ENCODE assay signal across 8 cellular contexts in the genomic region with DNA sequence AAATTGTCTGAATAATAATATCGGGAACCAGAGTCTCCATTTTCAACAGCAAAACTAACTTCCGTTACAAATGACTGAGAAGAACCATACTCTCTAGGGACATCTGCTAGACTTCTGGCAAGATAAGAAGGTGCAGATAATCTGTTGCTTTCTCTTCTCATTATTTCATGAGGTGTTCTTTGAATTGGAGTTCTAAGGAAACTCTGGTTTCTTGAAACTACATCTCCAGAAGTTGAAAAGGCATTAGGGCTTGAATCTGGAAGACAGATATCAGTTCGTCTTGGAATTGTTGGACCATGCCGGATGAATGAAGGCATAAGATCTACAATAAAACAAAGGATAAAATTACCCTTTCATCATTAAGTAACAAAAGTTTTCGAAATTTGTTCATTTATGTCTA. TPM values are rescaled to one million over a fixed set of nuclear protein-coding genes. Genes with fewer than 3 reads are reported as not detected.
DNase-seq lines count a peak whose midpoint lies in the region; ATAC-seq, FAIRE-seq and TF ChIP-seq lines count a peak whose summit lies in the region.
"Not testable (repeated sequence)": the region's sequence is repeated elsewhere in the genome, so short reads cannot be mapped to it uniquely, and the experiment has no call there.

No MANE protein-coding gene starts in this region.

- H3K4me3 Mint-ChIP-seq in WTC11 (peak overlapping the region; percentile 35), memory B cell (peak overlapping the region; percentile 68)
- H3K4me3 Mint-ChIP-seq in stimulated activated memory B cell treated with anti-CD40 and anti-IgM and Interleukin-4, amounts not matched to agents 10 μg/mL and 1 μg/mL and 100 μg/mL, for 72 hours, result peak overlapping the region; percentile 43

- peaks cover 34% of the 10 kb centered on the region for H3K4me1 Mint-ChIP-seq in WTC11
- H3K4me1 Mint-ChIP-seq in memory B cell, result peaks cover 29% of the 10 kb centered on the region
- peaks cover 28% of the 10 kb centered on the region for H3K4me1 Mint-ChIP-seq in stimulated activated memory B cell treated with anti-CD40 and anti-IgM and Interleukin-4, amounts not matched to agents 10 μg/mL and 1 μg/mL and 100 μg/mL, for 72 hours

- dilution Hi-C loops in endothelial cell of umbilical vein (cut with MboI; ENCODE audit: extremely low pct_ligation_motif_present, low sequenced_read_pairs), result not testable (repeated sequence)

- H3K36me3 ChIP-seq in A673 (ENCODE audit: insufficient read depth, low read length, poor library complexity, severe bottlenecking); endothelial cell of umbilical vein (ENCODE audit: control insufficient read depth in 2 of 2, extremely low read depth in 1 of 2, insufficient read depth in 2 of 2, low read length in 2 of 2): not testable (repeated sequence)
- H3K36me3 ChIP-seq in Karpas-422 (ENCODE audit: insufficient read depth, low read length), result peaks cover 13% of the 10 kb centered on the region; the same call in 1 of the 2 replicates

- H3K9me3 Mint-ChIP-seq in WTC11; memory B cell; stimulated activated memory B cell treated with anti-CD40 and anti-IgM and Interleukin-4, amounts not matched to agents 10 μg/mL and 1 μg/mL and 100 μg/mL, for 72 hours: not testable (repeated sequence)

- POLR2A ChIA-PET in A673 (lab: Charles Lee; ENCODE audit: low non-redundant PET); WTC11 (lab: Charles Lee); endothelial cell of umbilical vein (lab: Charles Lee): not testable (repeated sequence)

- H3K4me1 ChIP-seq in A673 (ENCODE audit: insufficient read depth, low read length, poor library complexity, severe bottlenecking), result peaks cover 25% of the 10 kb centered on the region
- H3K4me1 ChIP-seq in Karpas-422 (ENCODE audit: low read length), result peaks cover 31% of the 10 kb centered on the region
- peaks cover 23% of the 10 kb centered on the region for H3K4me1 ChIP-seq in endothelial cell of umbilical vein (ENCODE audit: control insufficient read depth, extremely low read depth, insufficient read depth, low read length)

- H3K36me3 Mint-ChIP-seq in WTC11 (peaks cover 44% of the 10 kb centered on the region), memory B cell (peaks cover 26% of the 10 kb centered on the region)
- H3K36me3 Mint-ChIP-seq in stimulated activated memory B cell treated with anti-CD40 and anti-IgM and Interleukin-4, amounts not matched to agents 10 μg/mL and 1 μg/mL and 100 μg/mL, for 72 hours, result peaks cover 30% of the 10 kb centered on the region

- H3K79me2 ChIP-seq in Karpas-422 (ENCODE audit: low read length) (peaks cover 25% of the 10 kb centered on the region), endothelial cell of umbilical vein (ENCODE audit: control insufficient read depth, insufficient read depth, low read length) (peaks cover 35% of the 10 kb centered on the region)

- not testable (repeated sequence) for H3K27me3 Mint-ChIP-seq in WTC11 (ENCODE audit: low read depth); memory B cell; stimulated activated memory B cell treated with anti-CD40 and anti-IgM and Interleukin-4, amounts not matched to agents 10 μg/mL and 1 μg/mL and 100 μg/mL, for 72 hours

- H3K4me2 ChIP-seq in Karpas-422 (ENCODE audit: low read depth, low read length, poor library complexity, severe bottlenecking) (peak overlapping the region; percentile 91), endothelial cell of umbilical vein (ENCODE audit: insufficient read depth, low read length) (peak overlapping the region; percentile 87)

- not testable (repeated sequence) for TF ChIP-seq CTCF in A673 (conservative IDR thresholded peaks at IDR 0.05; ENCODE audit: low read depth, low read length); WTC11 (IDR thresholded peaks at IDR 0.05); endothelial cell of umbilical vein (IDR thresholded peaks at IDR 0.05; ENCODE audit: extremely low read depth in 1 of 2, insufficient read depth in 1 of 2, low read depth in 1 of 2, low read length in 2 of 2)

- H3K9me1 ChIP-seq in endothelial cell of umbilical vein (replicated peaks; ENCODE audit: control insufficient read depth, extremely low read depth, insufficient read depth, low read length), result not testable (repeated sequence)

- not testable (repeated sequence) for DNase-seq in A673 (ENCODE audit: low spot score); GM12891 (ENCODE audit: insufficient read length, low spot score); Karpas-422; WTC11 (ENCODE audit: low spot score); endothelial cell of umbilical vein (ENCODE audit: low read depth, low spot score); memory B cell (ENCODE audit: low spot score in 2 of 2)

- H3K27me3 ChIP-seq in A673 (replicated peaks; ENCODE audit: insufficient read depth, low read depth, low read length, poor library complexity); Karpas-422 (ENCODE audit: low read length); endothelial cell of umbilical vein (ENCODE audit: control insufficient read depth in 2 of 2, insufficient read depth in 2 of 2, low read length in 2 of 2): not testable (repeated sequence)

- ATAC-seq in HG02642 (IDR thresholded peaks at IDR 0.05; ENCODE audit: poor library complexity, unreplicated experiment) (peak; percentile 29), memory B cell (ENCODE audit: low read depth) (peak; percentile 27)
- ATAC-seq in WTC11; stimulated activated memory B cell treated with anti-CD40 and anti-IgM and Interleukin-4, amounts not matched to agents 10 μg/mL and 1 μg/mL and 100 μg/mL, for 72 hours: not testable (repeated sequence)

- not testable (repeated sequence) for H3K9me2 ChIP-seq in Karpas-422 (replicated peaks; ENCODE audit: insufficient read depth, low read length)

- intact Hi-C loops in A673 (cut with micrococcal nuclease; ENCODE audit: unreplicated experiment), result not testable (repeated sequence)
- intact Hi-C loops in endothelial cell of umbilical vein (cut with micrococcal nuclease), result loop anchor here (5.0 to 10.0 kb wide), 4 partner anchors 48 to 1890 kb away; a partner anchor contains a TSS

- H3K4me3 ChIP-seq in A673 (ENCODE audit: low read depth, low read length, poor library complexity, severe bottlenecking) (peak overlapping the region; percentile 90), Karpas-422 (ENCODE audit: low read length) (peak overlapping the region; percentile 21; the same call in 1 of the 2 replicates)
- H3K4me3 ChIP-seq in endothelial cell of umbilical vein (replicated peaks in 1 of 3; ENCODE audit: insufficient read depth in 1 of 3, low read depth in 1 of 3, low read length in 3 of 3), result not testable (repeated sequence)

- not testable (repeated sequence) for H2AFZ ChIP-seq in Karpas-422 (ENCODE audit: low read length); endothelial cell of umbilical vein (ENCODE audit: low read depth, low read length)

- peak overlapping the region; percentile 31; the same call in 1 of the 2 replicates for H3K27ac Mint-ChIP-seq in WTC11
- H3K27ac Mint-ChIP-seq in memory B cell; stimulated activated memory B cell treated with anti-CD40 and anti-IgM and Interleukin-4, amounts not matched to agents 10 μg/mL and 1 μg/mL and 100 μg/mL, for 72 hours: not testable (repeated sequence)

- not testable (repeated sequence) for H3K9me3 ChIP-seq in A673 (ENCODE audit: low read depth, low read length, poor library complexity, severe bottlenecking); Karpas-422 (ENCODE audit: low read length); endothelial cell of umbilical vein (replicated peaks; ENCODE audit: control insufficient read depth, insufficient read depth, low read length)

- not testable (repeated sequence) for TF ChIP-seq POLR2A in GM12891 (IDR thresholded peaks at IDR 0.05; ENCODE audit: low read depth, low read length); endothelial cell of umbilical vein (IDR thresholded peaks at IDR 0.05; ENCODE audit: low read depth, low read length)

- not testable (repeated sequence) for H4K20me1 ChIP-seq in Karpas-422 (ENCODE audit: insufficient read depth, low read depth, low read length); endothelial cell of umbilical vein (replicated peaks; ENCODE audit: control insufficient read depth, extremely low read depth, insufficient read depth, low read length)

- peak; percentile 94 for FAIRE-seq in GM12891 (lab: Jason Lieb, UNC)
- not testable (repeated sequence) for FAIRE-seq in endothelial cell of umbilical vein (lab: Jason Lieb, UNC)

- CTCF ChIA-PET in A673 (lab: Charles Lee); WTC11 (lab: Charles Lee): not testable (repeated sequence)
- CTCF ChIA-PET in endothelial cell of umbilical vein (lab: Charles Lee), result interaction anchor here (1.6 to 1.9 kb wide), 2 partner anchors 50 to 108 kb away, joined by 5 to 24 read pairs; no protein-coding TSS in a partner anchor

- BruUV-seq in A673 (replicated peaks; lab: Mats Ljungman, UMichigan); endothelial cell of umbilical vein (replicated peaks; lab: Mats Ljungman, UMichigan): not testable (repeated sequence)

- H3K9ac ChIP-seq in Karpas-422 (ENCODE audit: low read length); endothelial cell of umbilical vein (replicated peaks; ENCODE audit: extremely low read depth, insufficient read depth, low read length): not testable (repeated sequence)

- not testable (repeated sequence) for H3K27ac ChIP-seq in A673 (ENCODE audit: low read depth, low read length, poor library complexity, severe bottlenecking); Karpas-422 (ENCODE audit: low read length); endothelial cell of umbilical vein (ENCODE audit: insufficient read depth, low read depth, low read length)

RNA-seq across cellular contexts. Expression of a gene that starts 2.8 kb away (rescaled TPM):
- total RNA-seq in A673 (2021) (35.2 and 36.5 TPM in 2 replicates), WTC11 (2021) (59.9 to 64.1 TPM (median 61.0 TPM) in 3 replicates), endothelial cell of umbilical vein (27.8 and 31.0 TPM in 2 replicates)
- 13.0 TPM for polyA plus RNA-seq in GM12891 (2012; ENCODE audit: low read depth, missing spikeins)
- total RNA-seq in Karpas-422 (2014; rRNA removed; shearing (Covaris generic); ENCODE audit: low replicate concordance), result 14.7 and 22.0 TPM in 2 replicates
- polyA plus RNA-seq in endothelial cell of umbilical vein, result 6.0 and 7.1 TPM in 2 replicates
- 13.6 and 14.2 TPM in 2 replicates for polyA plus RNA-seq in endothelial cell of umbilical vein (2011; cell fraction: cytosol; rRNA removed)
- 7.4 and 7.6 TPM in 2 replicates for polyA plus RNA-seq in endothelial cell of umbilical vein (2011; cell fraction: nucleus; rRNA removed)
- polyA plus RNA-seq in endothelial cell of umbilical vein (2012), result 14.1 and 22.3 TPM in 2 replicates
- polyA minus RNA-seq in endothelial cell of umbilical vein, result 9.8 and 11.1 TPM in 2 replicates
- polyA minus RNA-seq in endothelial cell of umbilical vein (2011; cell fraction: cytosol; rRNA and poly(A)+ RNA removed), result 14.4 TPM
- 15.9 and 18.4 TPM in 2 replicates for polyA minus RNA-seq in endothelial cell of umbilical vein (2011; cell fraction: nucleus; rRNA and poly(A)+ RNA removed)
